11 cellular contexts compared by ENCODE assay signal in the genomic region with DNA sequence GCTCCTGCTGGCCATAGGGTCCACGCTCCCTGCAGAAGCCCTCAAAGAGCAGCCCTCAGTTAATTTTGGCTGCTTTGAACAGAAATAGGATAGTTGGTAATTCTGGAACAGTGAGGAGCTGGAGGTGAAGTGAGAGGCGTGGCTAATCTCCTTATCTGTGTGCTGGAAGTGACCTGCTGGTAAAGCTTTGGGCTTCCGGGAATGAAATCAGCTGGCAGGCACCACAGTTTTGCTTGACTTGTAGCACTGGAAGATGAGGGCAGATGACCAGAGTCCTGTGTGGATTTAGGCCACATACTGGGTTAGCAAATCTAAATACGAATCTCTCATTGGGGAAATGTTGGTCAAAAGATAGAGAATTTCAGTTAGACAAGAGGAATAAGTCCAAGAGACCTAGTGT. TPM values are rescaled to one million over a fixed set of nuclear protein-coding genes. Genes with fewer than 3 reads are reported as not detected.
DNase-seq lines count a peak whose midpoint lies in the region; FAIRE-seq and TF ChIP-seq lines count a peak whose summit lies in the region.
"Had no signal": no experiment of that assay in that cellular context is flagged by ENCODE, and none has a peak within 500 bp of the region (broad histone marks: within the 10 kb centered on the region; RNA-seq: fewer than 3 reads in every experiment).

No MANE protein-coding gene starts in this region.

- in situ Hi-C loops in GM13976 (cut with MboI; ENCODE audit: low sequenced_read_pairs, unreplicated experiment): no loop called here

- TF ChIP-seq EP300 in H1 (IDR thresholded peaks at IDR 0.05; ENCODE audit: borderline replicate concordance in 1 of 2, low read depth in 2 of 2, low read length in 2 of 2): no peak

- H2BK20ac ChIP-seq in H1 (ENCODE audit: low read length): no peak overlapping the region

- H4K8ac ChIP-seq in H1 (ENCODE audit: extremely low read depth, insufficient read depth, low read length) (no peak overlapping the region), mesenchymal stem cell (ENCODE audit: low read length) (no peak overlapping the region)

- H2BK12ac ChIP-seq in H1 (ENCODE audit: low read depth, low read length) (no peak overlapping the region), mesenchymal stem cell (ENCODE audit: low read length in 2 of 2) (no peak overlapping the region)

- peak overlapping the region; percentile 12 for H4K5ac ChIP-seq in H1 (ENCODE audit: insufficient read length, low read depth, low read length)

- H3K4me2 ChIP-seq in BLaER1 (peak overlapping the region; percentile 84), OCI-LY3 (ENCODE audit: low read length) (peak overlapping the region; percentile 72), H1 (ENCODE audit: insufficient read depth in 1 of 2, low read depth in 2 of 2, low read length in 2 of 2) (no peak overlapping the region), mesenchymal stem cell (ENCODE audit: low read length, poor library complexity, severe bottlenecking) (no peak overlapping the region)

- TF ChIP-seq CTCF in OCI-LY3 (IDR thresholded peaks at IDR 0.05; ENCODE audit: low read depth, low read length): no peak
- no peak for TF ChIP-seq CTCF in H1 (IDR thresholded peaks at IDR 0.05; ENCODE audit: control extremely low read depth in 1 of 3, insufficient read depth in 1 of 3, low read depth in 1 of 3, low read length in 3 of 3)
- TF ChIP-seq CTCF in GM13976 (IDR thresholded peaks at IDR 0.05; ENCODE audit: borderline replicate concordance, control extremely low read depth, extremely low read depth, insufficient read depth, missing control alignments): no peak

- no peaks in the 10 kb centered on the region for H3K27me3 ChIP-seq in BLaER1
- no peaks in the 10 kb centered on the region for H3K27me3 ChIP-seq in OCI-LY3 (ENCODE audit: low read depth, low read length)
- H3K27me3 ChIP-seq in H1 (replicated peaks in 1 of 4; ENCODE audit: control insufficient read depth in 3 of 4, extremely low read depth in 1 of 4, insufficient read depth in 3 of 4, low read length in 3 of 4): no peaks in the 10 kb centered on the region
- peaks cover 0 to 3% of the 10 kb centered on the region in 2 experiments for H3K27me3 ChIP-seq in mesenchymal stem cell (ENCODE audit: control insufficient read depth in 1 of 2, insufficient read depth in 1 of 2, low read length in 2 of 2)
- H3K27me3 ChIP-seq: MG63 had no signal

- no peak for TF ChIP-seq POLR2A in H1 (IDR thresholded peaks at IDR 0.05; ENCODE audit: control extremely low read depth in 1 of 2, low read depth in 2 of 2, low read length in 2 of 2)

- POLR2A ChIA-PET in H1 (lab: Charles Lee; ENCODE audit: partially characterized antibody): interaction anchor here (0.6 kb wide), 1 partner anchor 112 kb away, joined by 3 read pairs; no protein-coding TSS in a partner anchor

- TF ChIP-seq RAD21 in H1 (IDR thresholded peaks at IDR 0.05 in 1 of 2, conservative IDR thresholded peaks at IDR 0.05 in 1 of 2; ENCODE audit: low read depth in 2 of 2, low read length in 2 of 2): no peak

- no peak overlapping the region for H2BK5ac ChIP-seq in H1 (ENCODE audit: low read depth, low read length)
- no peak overlapping the region for H2BK5ac ChIP-seq in mesenchymal stem cell (ENCODE audit: low read depth, low read length, poor library complexity, severe bottlenecking)

- H3K4me1 ChIP-seq in BLaER1 (peaks cover 51% of the 10 kb centered on the region), OCI-LY3 (ENCODE audit: low read length) (peaks cover 33% of the 10 kb centered on the region), H1 (replicated peaks in 1 of 4; ENCODE audit: control insufficient read depth in 3 of 4, insufficient read depth in 4 of 4, low read length in 3 of 4) (peaks cover 5 to 9% (median 5%) of the 10 kb centered on the region in 4 experiments; a peak in 6 of 7 replicates), mesenchymal stem cell (ENCODE audit: control insufficient read depth, insufficient read depth, low read depth, low read length) (peaks cover 43% of the 10 kb centered on the region)

- H2BK120ac ChIP-seq in H1 (replicated peaks; ENCODE audit: low read depth, low read length) (no peak overlapping the region), mesenchymal stem cell (ENCODE audit: low read depth, low read length) (no peak overlapping the region)

- H3K36me3 ChIP-seq in BLaER1 (peaks cover 12% of the 10 kb centered on the region; the same call in 1 of the 2 replicates), OCI-LY3 (replicated peaks; ENCODE audit: low read depth, low read length) (no peaks in the 10 kb centered on the region), H1 (ENCODE audit: control insufficient read depth in 2 of 4, insufficient read depth in 4 of 4, low read length in 3 of 4) (no peaks in the 10 kb centered on the region; a peak in 1 of 8 replicates), mesenchymal stem cell (ENCODE audit: control insufficient read depth in 1 of 2, insufficient read depth in 2 of 2, low read depth in 1 of 2, low read length in 2 of 2) (peaks cover 0 to 11% of the 10 kb centered on the region in 2 experiments)
- H3K36me3 ChIP-seq: MG63 had no signal

- no peak overlapping the region for H3K56ac ChIP-seq in H1 (replicated peaks; ENCODE audit: insufficient read length, low read depth, low read length)

- H2AK5ac ChIP-seq in H1 (ENCODE audit: low read depth, low read length) (no peak overlapping the region), mesenchymal stem cell (ENCODE audit: low read length, severe bottlenecking) (peak overlapping the region; percentile 36)

- H3K9ac ChIP-seq in BLaER1: no peak overlapping the region
- no peak overlapping the region for H3K9ac ChIP-seq in OCI-LY3 (ENCODE audit: low read length)
- H3K9ac ChIP-seq in H1 (replicated peaks in 1 of 4; ENCODE audit: extremely low read depth in 1 of 4, low read depth in 3 of 4, low read length in 3 of 4): no peak overlapping the region
- no peak overlapping the region for H3K9ac ChIP-seq in mesenchymal stem cell (ENCODE audit: low read length)

- H4K91ac ChIP-seq in H1 (replicated peaks; ENCODE audit: insufficient read length, low read length) (no peak overlapping the region), mesenchymal stem cell (ENCODE audit: low read length) (no peak overlapping the region)

- FAIRE-seq in H1 (lab: Jason Lieb, UNC) (no peak), HTR-8/SVneo (lab: Jason Lieb, UNC) (no peak)

- H3K4me3 ChIP-seq in BLaER1 (no peak overlapping the region), OCI-LY3 (ENCODE audit: low read length) (no peak overlapping the region), H1 (ENCODE audit: extremely low read depth in 1 of 4, insufficient read depth in 2 of 4, low read depth in 3 of 4, low read length in 4 of 4) (no peak overlapping the region), mesenchymal stem cell (ENCODE audit: insufficient read depth in 1 of 2, low read depth in 1 of 2, low read length in 2 of 2) (no peak overlapping the region)
- H3K4me3 ChIP-seq: MG63 had no signal

- CTCF ChIA-PET in H1 (lab: Charles Lee; ENCODE audit: partially characterized antibody): interaction anchor here (0.7 to 7.0 kb wide), 20 partner anchors 9 to 161 kb away, joined by 3 to 68 read pairs (median 4); no protein-coding TSS in a partner anchor

- H3K4ac ChIP-seq in H1 (replicated peaks; ENCODE audit: insufficient read length, low read depth, low read length) (no peak overlapping the region), mesenchymal stem cell (ENCODE audit: low read depth in 1 of 2, low read length in 2 of 2) (no peak overlapping the region)

- H3K79me1 ChIP-seq in H1 (ENCODE audit: low read depth, low read length) (no peaks in the 10 kb centered on the region), mesenchymal stem cell (replicated peaks; ENCODE audit: low read length, poor library complexity, severe bottlenecking) (no peaks in the 10 kb centered on the region)

- H3K18ac ChIP-seq in H1 (ENCODE audit: extremely low read depth, low read length) (no peak overlapping the region), mesenchymal stem cell (ENCODE audit: low read depth in 1 of 2, low read length in 2 of 2) (no peak overlapping the region)

- H3K23ac ChIP-seq in H1 (ENCODE audit: insufficient read length): no peak overlapping the region
- H3K23ac ChIP-seq in mesenchymal stem cell (ENCODE audit: low read length in 2 of 2): no peak overlapping the region

- DNase-seq in H1 (ENCODE audit: low read depth in 1 of 2, low spot score in 2 of 2) (no peak), mesenchymal stem cell (no peak), HTR-8/SVneo (ENCODE audit: insufficient read length, low spot score) (no peak), GM13976 (ENCODE audit: low spot score) (no peak), H4 (ENCODE audit: low spot score) (no peak), SK-N-DZ (ENCODE audit: low spot score) (no peak)
- DNase-seq: activated gamma-delta T cell, DMS79 had no signal

- WGBS in H1 (ENCODE audit: extremely low coverage in 1 of 2, insufficient coverage in 1 of 2, insufficient read length in 1 of 2, insufficient replicate concordance in 2 of 2, low coverage in 1 of 2, low lambda C conversion rate in 2 of 2, missing lambda C conversion rate in 1 of 2), 2 experiments: 90% methylated on average over 4 of the region's 4 CpGs; no CpG with 5 or more reads in 1 of the 2 experiments
- WGBS in mesenchymal stem cell: 68% methylated on average over 4 of the region's 4 CpGs

- H3K79me2 ChIP-seq in OCI-LY3 (ENCODE audit: low read length) (no peaks in the 10 kb centered on the region), H1 (ENCODE audit: control insufficient read depth in 1 of 2, insufficient read depth in 2 of 2, low read length in 2 of 2) (no peaks in the 10 kb centered on the region)

- no peaks in the 10 kb centered on the region for H4K20me1 ChIP-seq in BLaER1
- H4K20me1 ChIP-seq in OCI-LY3 (ENCODE audit: insufficient read depth, low read length): no peaks in the 10 kb centered on the region
- H4K20me1 ChIP-seq in H1 (replicated peaks in 1 of 2; ENCODE audit: control insufficient read depth in 1 of 2, insufficient read depth in 2 of 2, low read length in 2 of 2): peaks cover 0 to 1% of the 10 kb centered on the region in 2 experiments

- H2BK15ac ChIP-seq in H1 (ENCODE audit: low read length) (no peak overlapping the region), mesenchymal stem cell (ENCODE audit: low read depth, poor library complexity, severe bottlenecking) (no peak overlapping the region)

- H3K27ac ChIP-seq in BLaER1 (no peak overlapping the region), OCI-LY3 (ENCODE audit: low read length) (no peak overlapping the region), H1 (ENCODE audit: low read depth, low read length) (no peak overlapping the region), mesenchymal stem cell (ENCODE audit: low read length, poor library complexity, severe bottlenecking) (no peak overlapping the region)

- H3K14ac ChIP-seq in H1 (ENCODE audit: insufficient read length): no peak overlapping the region
- H3K14ac ChIP-seq in mesenchymal stem cell (ENCODE audit: low read length in 2 of 2): no peak overlapping the region

- H2AFZ ChIP-seq in OCI-LY3 (ENCODE audit: low read depth, low read length) (no peak overlapping the region), H1 (ENCODE audit: low read length) (no peak overlapping the region), mesenchymal stem cell (ENCODE audit: low read depth, low read length) (no peak overlapping the region)

- H3K9me3 ChIP-seq in BLaER1 (no peaks in the 10 kb centered on the region), OCI-LY3 (ENCODE audit: insufficient read depth, low read length) (no peaks in the 10 kb centered on the region), H1 (ENCODE audit: insufficient read depth in 2 of 2, low read depth in 1 of 2, low read length in 1 of 2) (no peaks in the 10 kb centered on the region), mesenchymal stem cell (ENCODE audit: control insufficient read depth, low read length) (no peaks in the 10 kb centered on the region)
- H3K9me3 ChIP-seq: MG63 had no signal

- H3K23me2 ChIP-seq in H1 (ENCODE audit: low read depth, low read length): no peaks in the 10 kb centered on the region

RNA-seq across cellular contexts. Expression of a gene that starts 10.2 kb away (rescaled TPM):
- total RNA-seq in H1 (2021; fragmentation: NEBNext Ultra II Directional; extraction: Animal tissue kit (Norgen Biotek cat#: 25700)): 26.1 and 30.7 TPM in 2 replicates
- 47.9 and 75.1 TPM in 2 replicates for polyA plus RNA-seq in H1 (2011; rRNA removed)
- polyA plus RNA-seq in H1 (2011; cell fraction: cytosol; rRNA removed): 28.2 TPM
- polyA plus RNA-seq in H1 (2011; cell fraction: nucleus; rRNA removed): 25.4 TPM
- 22.2 to 32.2 TPM (median 29.6 TPM) in 4 replicates for polyA plus RNA-seq in H1 (2012, experiment 1 of 2)
- polyA plus RNA-seq in H1 (2012, experiment 2 of 2): 34.8 TPM
- polyA plus RNA-seq in H1 (2013, experiment 1 of 2): 22.2 TPM
- 25.2 TPM for polyA plus RNA-seq in H1 (2013, experiment 2 of 2)
- 8.1 and 10.5 TPM in 2 replicates for polyA minus RNA-seq in H1 (2011; rRNA and poly(A)+ RNA removed)
- polyA minus RNA-seq in H1 (2011; cell fraction: cytosol; rRNA and poly(A)+ RNA removed): 13.7 TPM
- polyA minus RNA-seq in H1 (2011; cell fraction: nucleus; rRNA and poly(A)+ RNA removed): 9.2 TPM
- 18.3 TPM for polyA plus RNA-seq in mesenchymal stem cell (2013, experiment 1 of 2)
- 19.6 TPM for polyA plus RNA-seq in mesenchymal stem cell (2013, experiment 2 of 2)
- 21.6 and 25.4 TPM in 2 replicates for total RNA-seq in H4 (2014; rRNA removed; shearing (Covaris generic))
- polyA plus RNA-seq in SK-N-DZ (2014; cell fraction: cytosol; rRNA removed): 106 and 127 TPM in 2 replicates
- polyA plus RNA-seq in SK-N-DZ (2014; cell fraction: nucleus; rRNA removed): 101 and 119 TPM in 2 replicates

RNA-seq across cellular contexts. Expression of a gene that starts 45.8 kb away (rescaled TPM):
- 2.5 and 3.9 TPM in 2 replicates for total RNA-seq in H1 (2021; fragmentation: NEBNext Ultra II Directional; extraction: Animal tissue kit (Norgen Biotek cat#: 25700))
- polyA plus RNA-seq in H1 (2011; rRNA removed): 1.8 and 2.8 TPM in 2 replicates
- polyA plus RNA-seq in H1 (2011; cell fraction: cytosol; rRNA removed): 2.4 TPM
- 9.0 TPM for polyA plus RNA-seq in H1 (2011; cell fraction: nucleus; rRNA removed)
- polyA plus RNA-seq in H1 (2012, experiment 1 of 2): 1.8 to 3.1 TPM (median 2.4 TPM) in 4 replicates
- 0.62 TPM for polyA plus RNA-seq in H1 (2012, experiment 2 of 2)
- polyA plus RNA-seq in H1 (2013, experiment 1 of 2): 1.1 TPM
- polyA plus RNA-seq in H1 (2013, experiment 2 of 2): 1.2 TPM
- polyA minus RNA-seq in H1 (2011; rRNA and poly(A)+ RNA removed): 4.0 and 5.4 TPM in 2 replicates
- polyA minus RNA-seq in H1 (2011; cell fraction: cytosol; rRNA and poly(A)+ RNA removed): 1.5 TPM
- 8.9 TPM for polyA minus RNA-seq in H1 (2011; cell fraction: nucleus; rRNA and poly(A)+ RNA removed)
- polyA plus RNA-seq in mesenchymal stem cell (2013, experiment 1 of 2): 4.8 TPM
- polyA plus RNA-seq in mesenchymal stem cell (2013, experiment 2 of 2): 3.6 TPM
- 2.1 and 16.0 TPM in 2 replicates for total RNA-seq in H4 (2014; rRNA removed; shearing (Covaris generic))
- polyA plus RNA-seq in SK-N-DZ (2014; cell fraction: cytosol; rRNA removed): 2.1 and 6.1 TPM in 2 replicates
- polyA plus RNA-seq in SK-N-DZ (2014; cell fraction: nucleus; rRNA removed): 4.3 and 10.7 TPM in 2 replicates

Comparison
In these comparisons a context has a peak if more than half of its experiments do, and no peak if none do; other contexts are left out.
1. H3K4me2 ChIP-seq: peak in BLaER1 (single experiment) and OCI-LY3 (single experiment); none in H1 (0 of 2) and mesenchymal stem cell (single experiment).